ENCODE assay signal across 10 cellular contexts in the genomic region with DNA sequence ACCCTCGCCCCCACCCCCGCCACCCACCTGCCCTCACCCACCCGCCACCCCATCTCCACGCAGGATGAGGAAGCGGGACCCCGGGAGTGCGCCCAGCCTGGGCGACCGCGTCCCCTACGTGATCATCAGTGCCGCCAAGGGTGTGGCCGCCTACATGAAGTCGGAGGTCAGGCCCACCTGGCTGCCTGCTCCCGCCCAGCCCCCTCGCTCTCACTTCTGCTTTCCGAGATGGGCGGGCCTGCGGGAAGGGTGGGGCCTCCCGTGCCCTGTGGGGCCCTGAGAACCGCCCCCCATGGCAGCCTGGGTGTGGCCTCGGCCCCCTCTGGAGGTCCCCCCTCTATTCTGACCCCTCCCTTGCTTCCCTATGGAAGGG. TPM values are rescaled to one million over a fixed set of nuclear protein-coding genes. Genes with fewer than 3 reads are reported as not detected.
DNase-seq lines count a peak whose midpoint lies in the region; ATAC-seq and TF ChIP-seq lines count a peak whose summit lies in the region.
"Had no signal": no experiment of that assay in that cellular context is flagged by ENCODE, and none has a peak within 500 bp of the region (broad histone marks: within the 10 kb centered on the region; RNA-seq: fewer than 3 reads in every experiment).

No MANE protein-coding gene starts in this region.

- TF ChIP-seq POLR2A in GM18526 (IDR thresholded peaks at IDR 0.05; ENCODE audit: extremely low read depth, insufficient read length) = peak; percentile 52
- no peak for TF ChIP-seq POLR2A in NB4 (IDR thresholded peaks at IDR 0.05; ENCODE audit: extremely low read depth, insufficient read length)
- TF ChIP-seq POLR2A in right lobe of liver (IDR thresholded peaks at IDR 0.05) = no peak

- no peaks in the 10 kb centered on the region for H3K36me3 ChIP-seq in right lobe of liver

- intact Hi-C loops in right lobe of liver (cut with DNase I) = no loop called here

- DNase-seq in NB4 (ENCODE audit: low read depth) (peak; percentile 64), right lobe of liver (peak in 1 of 3 donors; percentile 54), AG08396 (ENCODE audit: low spot score) (no peak), DMS79 (lab: John Stamatoyannopoulos, UW) (no peak)
- DNase-seq in activated effector memory CD4-positive, alpha-beta T cell treated with Interleukin-2 at 50 U/mL for 16 hours = no peak
- DNase-seq: endodermal cell, NCI-H1694 treated with DMSO at 0.1 percent for 48 hours had no signal

- H3K9me3 ChIP-seq in right lobe of liver = no peaks in the 10 kb centered on the region

- no peaks in the 10 kb centered on the region for H3K4me1 ChIP-seq in right lobe of liver

- ATAC-seq in HG02588 (IDR thresholded peaks at IDR 0.05; ENCODE audit: unreplicated experiment) = peak; percentile 45
- peak; percentile 16 to 54 (median 36) for ATAC-seq in right lobe of liver
- no peak for ATAC-seq in GM18517 (IDR thresholded peaks at IDR 0.05; ENCODE audit: unreplicated experiment)

- H3K4me3 ChIP-seq in NB4 (ENCODE audit: low read depth, low read length) = no peak overlapping the region
- H3K4me3 ChIP-seq in right lobe of liver = no peak overlapping the region

- TF ChIP-seq CTCF in NB4 (IDR thresholded peaks at IDR 0.05; ENCODE audit: low read depth, low read length) (no peak), right lobe of liver (IDR thresholded peaks at IDR 0.05) (no peak)

- WGBS in right lobe of liver (ENCODE audit: insufficient coverage, low coverage, low lambda C conversion rate, missing lambda C conversion rate) = no CpG with 5 or more reads among the region's 22 CpGs

- H3K27ac ChIP-seq in right lobe of liver = no peak overlapping the region

- no peaks in the 10 kb centered on the region for H3K27me3 ChIP-seq in right lobe of liver

RNA-seq across cellular contexts. Expression of a gene that starts 3.1 kb away (rescaled TPM):
- total RNA-seq in right lobe of liver = under 1 TPM in 1 of 6 experiments, not detected in 5; 0.51 TPM

RNA-seq across cellular contexts. Expression of a gene that starts 17.0 kb away (rescaled TPM):
- under 1 TPM in 3 of 6 experiments, not detected in 3; 0.12 to 0.56 (median 0.30) TPM for total RNA-seq in right lobe of liver

RNA-seq across cellular contexts. Expression of a gene that starts 31.5 kb away (rescaled TPM):
- 10 to 100 TPM in 2 of 6 experiments, 1 to 10 TPM in 4; 6.2 to 13.1 (median 9.2) TPM for total RNA-seq in right lobe of liver

RNA-seq across cellular contexts. Expression of a gene that starts 39.4 kb away (rescaled TPM):
- total RNA-seq in right lobe of liver = 10 to 100 TPM; 23.6 to 57.9 (median 33.8) TPM

RNA-seq across cellular contexts. Expression of a gene that starts 50.2 kb away (rescaled TPM):
- 1 to 10 TPM in 3 of 6 experiments, under 1 TPM in 3; 0.19 to 2.2 (median 1.0) TPM for total RNA-seq in right lobe of liver
